In genomic region chr19:42285546-42285945, GRCh38 we compare ENCODE assay signal across 10 cellular contexts. TPM values are rescaled to one million over a fixed set of nuclear protein-coding genes. Genes with fewer than 3 reads are reported as not detected.
DNase-seq lines count a peak whose midpoint lies in the region; ATAC-seq, FAIRE-seq and TF ChIP-seq lines count a peak whose summit lies in the region.
"Had no signal": no experiment of that assay in that cellular context is flagged by ENCODE, and none has a peak within 500 bp of the region (broad histone marks: within the 10 kb centered on the region; RNA-seq: fewer than 3 reads in every experiment).

No MANE protein-coding gene starts in this region.

- peaks cover 18% of the 10 kb centered on the region for H3K4me1 Mint-ChIP-seq in activated T-cell treated with anti-CD3 and anti-CD28 coated beads, Interleukin-2, amount 50 U/mL, for 24 hours (ENCODE audit: low read depth)
- H3K4me1 Mint-ChIP-seq in activated naive CD8-positive, alpha-beta T cell treated with anti-CD3 and anti-CD28 coated beads for 36 hours: peaks cover 28% of the 10 kb centered on the region

- TF ChIP-seq CTCF in HepG2 (CRISPR knock-in tag; IDR thresholded peaks at IDR 0.05): no peak
- TF ChIP-seq CTCF in tibial artery (IDR thresholded peaks at IDR 0.05): no peak

- H3K79me2 ChIP-seq in HepG2 (ENCODE audit: insufficient read depth, low read length): peaks cover 29% of the 10 kb centered on the region

- no peaks in the 10 kb centered on the region for H3K27me3 Mint-ChIP-seq in activated T-cell treated with anti-CD3 and anti-CD28 coated beads, Interleukin-2, amount 50 U/mL, for 24 hours
- no peaks in the 10 kb centered on the region for H3K27me3 Mint-ChIP-seq in activated naive CD8-positive, alpha-beta T cell treated with anti-CD3 and anti-CD28 coated beads for 36 hours

- no peak for TF ChIP-seq POLR2A in HepG2 (IDR thresholded peaks at IDR 0.05; ENCODE audit: insufficient read depth in 1 of 2, low read depth in 2 of 2, low read length in 2 of 2)

- no peak overlapping the region for H3K27ac ChIP-seq in HepG2 (ENCODE audit: extremely low read length, insufficient read depth, low read length)
- H3K27ac ChIP-seq in tibial artery: peak overlapping the region; percentile 86 to 93

- CTCF ChIA-PET in HepG2 (lab: Yijun Ruan, JAX; ENCODE audit: low intra/inter-chr PET ratio, low total read pairs): no interaction called here

- H3K27ac Mint-ChIP-seq in activated T-cell treated with anti-CD3 and anti-CD28 coated beads, Interleukin-2, amount 50 U/mL, for 24 hours: peak overlapping the region; percentile 93
- H3K27ac Mint-ChIP-seq in activated naive CD8-positive, alpha-beta T cell treated with anti-CD3 and anti-CD28 coated beads for 36 hours: no peak overlapping the region

- no TSS peak for BruUV-seq in HepG2 (replicated peaks; lab: Mats Ljungman, UMichigan)

- peak overlapping the region; percentile 86 for H3K4me3 Mint-ChIP-seq in activated T-cell treated with anti-CD3 and anti-CD28 coated beads, Interleukin-2, amount 50 U/mL, for 24 hours
- H3K4me3 Mint-ChIP-seq in activated naive CD8-positive, alpha-beta T cell treated with anti-CD3 and anti-CD28 coated beads for 36 hours: peak overlapping the region; percentile 95

- H3K4me3 ChIP-seq in HepG2 (replicated peaks in 1 of 3; ENCODE audit: insufficient read depth in 1 of 3, low read depth in 2 of 3, low read length in 3 of 3) (peak overlapping the region in 1 of 3 experiments; percentile 85; a peak in 1 of 6 replicates), tibial artery (peak overlapping the region; percentile 70 to 75)

- no peaks in the 10 kb centered on the region for H3K9me3 Mint-ChIP-seq in activated T-cell treated with anti-CD3 and anti-CD28 coated beads, Interleukin-2, amount 50 U/mL, for 24 hours
- no peaks in the 10 kb centered on the region for H3K9me3 Mint-ChIP-seq in activated naive CD8-positive, alpha-beta T cell treated with anti-CD3 and anti-CD28 coated beads for 36 hours

- H3K4me2 ChIP-seq in HepG2 (ENCODE audit: low read depth, low read length): peak overlapping the region; percentile 84

- peaks cover 19 to 39% of the 10 kb centered on the region in 2 experiments; a peak in 4 of 5 replicates for H3K36me3 ChIP-seq in HepG2 (replicated peaks in 1 of 2; ENCODE audit: control insufficient read depth in 1 of 2, insufficient read depth in 2 of 2, low read length in 2 of 2)
- H3K36me3 ChIP-seq in tibial artery: peaks cover 28 to 42% (median 39%) of the 10 kb centered on the region in 3 donors

- WGBS in HepG2 (ENCODE audit: low lambda C conversion rate): 76% methylated on average over 5 of the region's 5 CpGs

- ATAC-seq in HepG2 (no peak), GM18873 (IDR thresholded peaks at IDR 0.05; ENCODE audit: low FRiP score, unreplicated experiment) (no peak)

- POLR2A ChIA-PET in HepG2 (lab: Yijun Ruan, JAX): interaction anchor here (1.7 kb wide), 1 partner anchor 42 kb away, joined by 9 read pairs; the partner anchor contains the start of gene GSK3A

- H3K9me3 ChIP-seq in HepG2 (ENCODE audit: low read length) (no peaks in the 10 kb centered on the region), tibial artery (no peaks in the 10 kb centered on the region)

- no peak for FAIRE-seq in HepG2 (lab: Jason Lieb, UNC)
- FAIRE-seq: G401.6 had no signal

- H3K4me1 ChIP-seq in HepG2 (ENCODE audit: insufficient read depth, low read length) (peaks cover 42% of the 10 kb centered on the region), tibial artery (peaks cover 0 to 55% (median 52%) of the 10 kb centered on the region in 4 donors)

- TF ChIP-seq EP300 in HepG2 (IDR thresholded peaks at IDR 0.05; ENCODE audit: low read depth in 2 of 2, low read length in 2 of 2) (no peak), HepG2 (CRISPR knock-in tag; IDR thresholded peaks at IDR 0.05; ENCODE audit: borderline replicate concordance) (no peak)

- intact Hi-C loops in HepG2 (cut with micrococcal nuclease; ENCODE audit: unreplicated experiment) (no loop called here), tibial artery (cut with DNase I; ENCODE audit: low total_unique reads) (no loop called here)

- in situ Hi-C loops in HepG2 (cut with HindIII; ENCODE audit: extremely low pct_ligation_motif_present, low pct_unique_long_range_greater_than_20kb): loop anchor here (5.0 kb wide), 1 partner anchor 33 kb away; no protein-coding TSS in a partner anchor

- peak overlapping the region; percentile 13; the same call in 1 of the 2 replicates for H3K9ac ChIP-seq in HepG2 (ENCODE audit: insufficient read depth, low read depth, low read length)

- DNase-seq in activated T-cell treated with anti-CD3 and anti-CD28 coated beads, Interleukin-2, amount 50 U/mL, for 24 hours: no peak
- DNase-seq in activated T-cell treated with anti-CD3 and anti-CD28 coated beads, Interleukin-2, amount 50 U/mL, for 1 hour: no peak
- no peak for DNase-seq in activated naive CD8-positive, alpha-beta T cell treated with anti-CD3 and anti-CD28 coated beads for 36 hours
- DNase-seq in HepG2 (ENCODE audit: low spot score): no peak
- DNase-seq in tibial artery: peak in 1 of 2 donors; percentile 67
- DNase-seq in UCSD-AML1 (lab: John Stamatoyannopoulos, UW; ENCODE audit: unreplicated experiment): no peak
- DNase-seq in NCI-H1436 treated with DMSO at 0.1 percent for 48 hours (lab: John Stamatoyannopoulos, UW): no peak

- H2AFZ ChIP-seq in HepG2 (ENCODE audit: low read length): no peak overlapping the region

- TF ChIP-seq RAD21 in HepG2 (CRISPR knock-in tag; IDR thresholded peaks at IDR 0.05): no peak

- peaks cover 11% of the 10 kb centered on the region; the same call in 1 of the 2 replicates for H4K20me1 ChIP-seq in HepG2 (ENCODE audit: insufficient read depth, low read length)

- peaks cover 46% of the 10 kb centered on the region for H3K36me3 Mint-ChIP-seq in activated T-cell treated with anti-CD3 and anti-CD28 coated beads, Interleukin-2, amount 50 U/mL, for 24 hours (ENCODE audit: low read depth)
- peaks cover 4% of the 10 kb centered on the region for H3K36me3 Mint-ChIP-seq in activated naive CD8-positive, alpha-beta T cell treated with anti-CD3 and anti-CD28 coated beads for 36 hours

- H3K27me3 ChIP-seq in HepG2 (ENCODE audit: control insufficient read depth in 1 of 2, insufficient read depth in 2 of 2, low read length in 2 of 2) (no peaks in the 10 kb centered on the region; a peak in 1 of 5 replicates), tibial artery (no peaks in the 10 kb centered on the region)

RNA-seq across cellular contexts. Expression of gene PRR19, which starts 16.4 kb away (rescaled TPM):
- total RNA-seq in activated naive CD8-positive, alpha-beta T cell treated with anti-CD3 and anti-CD28 coated beads for 36 hours: under 1 TPM; 0.52 to 0.92 TPM
- total RNA-seq in HepG2 (2016; rRNA removed; fragmentation: Illumina TruSeq; extraction: Trizol): 0.33 and 0.38 TPM in 2 replicates
- not detected in 2 replicates for total RNA-seq in HepG2 (2016; cell fraction: cytosol; rRNA removed; fragmentation: Illumina TruSeq; extraction: Trizol; ENCODE audit: low read depth)
- total RNA-seq in HepG2 (2016; cell fraction: insoluble cytoplasmic fraction; rRNA removed; fragmentation: Illumina TruSeq; extraction: Trizol): 0.28 and 0.43 TPM in 2 replicates
- total RNA-seq in HepG2 (2016; cell fraction: membrane; rRNA removed; fragmentation: Illumina TruSeq; extraction: Trizol): 0.14 and 0.43 TPM in 2 replicates
- total RNA-seq in HepG2 (2016; cell fraction: nucleus; rRNA removed; fragmentation: Illumina TruSeq; extraction: Trizol): 0.50 TPM in 1 of 2 replicates, not detected in the other
- 0.21 and 0.26 TPM in 2 replicates for polyA plus RNA-seq in HepG2 (2011; rRNA removed)
- polyA plus RNA-seq in HepG2 (2011; cell fraction: cytosol; rRNA removed): 0.23 and 0.34 TPM in 2 replicates
- polyA plus RNA-seq in HepG2 (2011; cell fraction: nucleus; rRNA removed): 0.43 and 0.80 TPM in 2 replicates
- polyA plus RNA-seq in HepG2 (2012): 0.51 TPM in 1 of 2 replicates, not detected in the other
- 0.21 and 0.22 TPM in 2 replicates for polyA plus RNA-seq in HepG2 (2016; cell fraction: cytosol; fragmentation: Illumina TruSeq; extraction: Trizol; ENCODE audit: low read depth)
- 0.69 and 0.88 TPM in 2 replicates for polyA plus RNA-seq in HepG2 (2016; cell fraction: insoluble cytoplasmic fraction; fragmentation: Illumina TruSeq; extraction: Trizol; ENCODE audit: low read depth)
- polyA plus RNA-seq in HepG2 (2016; cell fraction: membrane; fragmentation: Illumina TruSeq; extraction: Trizol; ENCODE audit: low read depth): 0.19 and 0.38 TPM in 2 replicates
- 0.57 and 1.5 TPM in 2 replicates for polyA plus RNA-seq in HepG2 (2016; cell fraction: nucleus; fragmentation: Illumina TruSeq; extraction: Trizol; ENCODE audit: insufficient read depth, low read depth)
- 0.94 and 1.4 TPM in 2 replicates for polyA minus RNA-seq in HepG2 (2011; rRNA and poly(A)+ RNA removed; ENCODE audit: low replicate concordance)
- 0.88 TPM in 1 of 2 replicates, not detected in the other for polyA minus RNA-seq in HepG2 (2011; cell fraction: cytosol; rRNA and poly(A)+ RNA removed)
- 0.25 TPM in 1 of 2 replicates, not detected in the other for polyA minus RNA-seq in HepG2 (2011; cell fraction: nucleus; rRNA and poly(A)+ RNA removed)
- total RNA-seq: mononuclear cell had no signal

RNA-seq across cellular contexts. Expression of gene CIC, which starts 16.5 kb away (rescaled TPM):
- total RNA-seq in activated naive CD8-positive, alpha-beta T cell treated with anti-CD3 and anti-CD28 coated beads for 36 hours: 10 to 100 TPM; 43.8 to 50.4 TPM
- total RNA-seq in HepG2 (2016; rRNA removed; fragmentation: Illumina TruSeq; extraction: Trizol): 5.4 and 8.0 TPM in 2 replicates
- total RNA-seq in HepG2 (2016; cell fraction: cytosol; rRNA removed; fragmentation: Illumina TruSeq; extraction: Trizol; ENCODE audit: low read depth): 1.5 and 1.8 TPM in 2 replicates
- total RNA-seq in HepG2 (2016; cell fraction: insoluble cytoplasmic fraction; rRNA removed; fragmentation: Illumina TruSeq; extraction: Trizol): 5.2 and 7.8 TPM in 2 replicates
- total RNA-seq in HepG2 (2016; cell fraction: membrane; rRNA removed; fragmentation: Illumina TruSeq; extraction: Trizol): 4.6 and 4.9 TPM in 2 replicates
- 10.4 and 12.3 TPM in 2 replicates for total RNA-seq in HepG2 (2016; cell fraction: nucleus; rRNA removed; fragmentation: Illumina TruSeq; extraction: Trizol)
- 5.9 and 8.3 TPM in 2 replicates for polyA plus RNA-seq in HepG2 (2011; rRNA removed)
- polyA plus RNA-seq in HepG2 (2011; cell fraction: cytosol; rRNA removed): 3.3 and 5.6 TPM in 2 replicates
- 60.6 and 75.8 TPM in 2 replicates for polyA plus RNA-seq in HepG2 (2011; cell fraction: nucleus; rRNA removed)
- polyA plus RNA-seq in HepG2 (2012): 17.6 and 25.1 TPM in 2 replicates
- polyA plus RNA-seq in HepG2 (2016; cell fraction: cytosol; fragmentation: Illumina TruSeq; extraction: Trizol; ENCODE audit: low read depth): 1.7 and 1.9 TPM in 2 replicates
- 10.1 and 16.9 TPM in 2 replicates for polyA plus RNA-seq in HepG2 (2016; cell fraction: insoluble cytoplasmic fraction; fragmentation: Illumina TruSeq; extraction: Trizol; ENCODE audit: low read depth)
- 5.7 and 6.0 TPM in 2 replicates for polyA plus RNA-seq in HepG2 (2016; cell fraction: membrane; fragmentation: Illumina TruSeq; extraction: Trizol; ENCODE audit: low read depth)
- 61.0 and 65.4 TPM in 2 replicates for polyA plus RNA-seq in HepG2 (2016; cell fraction: nucleus; fragmentation: Illumina TruSeq; extraction: Trizol; ENCODE audit: insufficient read depth, low read depth)
- polyA minus RNA-seq in HepG2 (2011; rRNA and poly(A)+ RNA removed; ENCODE audit: low replicate concordance): 3.6 and 7.9 TPM in 2 replicates
- 9.1 and 10.8 TPM in 2 replicates for polyA minus RNA-seq in HepG2 (2011; cell fraction: cytosol; rRNA and poly(A)+ RNA removed)
- polyA minus RNA-seq in HepG2 (2011; cell fraction: nucleus; rRNA and poly(A)+ RNA removed): 14.7 and 15.5 TPM in 2 replicates

RNA-seq across cellular contexts. Expression of gene PAFAH1B3, which starts 16.9 kb away (rescaled TPM):
- 10 to 100 TPM; 38.1 to 38.4 TPM for total RNA-seq in activated naive CD8-positive, alpha-beta T cell treated with anti-CD3 and anti-CD28 coated beads for 36 hours
- 58.0 and 58.6 TPM in 2 replicates for total RNA-seq in HepG2 (2016; rRNA removed; fragmentation: Illumina TruSeq; extraction: Trizol)
- 50.5 and 73.0 TPM in 2 replicates for total RNA-seq in HepG2 (2016; cell fraction: cytosol; rRNA removed; fragmentation: Illumina TruSeq; extraction: Trizol; ENCODE audit: low read depth)
- total RNA-seq in HepG2 (2016; cell fraction: insoluble cytoplasmic fraction; rRNA removed; fragmentation: Illumina TruSeq; extraction: Trizol): 61.4 and 62.4 TPM in 2 replicates
- 53.6 and 73.9 TPM in 2 replicates for total RNA-seq in HepG2 (2016; cell fraction: membrane; rRNA removed; fragmentation: Illumina TruSeq; extraction: Trizol)
- total RNA-seq in HepG2 (2016; cell fraction: nucleus; rRNA removed; fragmentation: Illumina TruSeq; extraction: Trizol): 23.8 and 27.3 TPM in 2 replicates
- 27.4 and 31.2 TPM in 2 replicates for polyA plus RNA-seq in HepG2 (2011; rRNA removed)
- 38.9 and 49.7 TPM in 2 replicates for polyA plus RNA-seq in HepG2 (2011; cell fraction: cytosol; rRNA removed)
- 31.1 and 32.3 TPM in 2 replicates for polyA plus RNA-seq in HepG2 (2011; cell fraction: nucleus; rRNA removed)
- polyA plus RNA-seq in HepG2 (2012): 21.3 and 29.1 TPM in 2 replicates
- 59.5 and 77.2 TPM in 2 replicates for polyA plus RNA-seq in HepG2 (2016; cell fraction: cytosol; fragmentation: Illumina TruSeq; extraction: Trizol; ENCODE audit: low read depth)
- 57.4 and 72.9 TPM in 2 replicates for polyA plus RNA-seq in HepG2 (2016; cell fraction: insoluble cytoplasmic fraction; fragmentation: Illumina TruSeq; extraction: Trizol; ENCODE audit: low read depth)
- 53.3 and 66.7 TPM in 2 replicates for polyA plus RNA-seq in HepG2 (2016; cell fraction: membrane; fragmentation: Illumina TruSeq; extraction: Trizol; ENCODE audit: low read depth)
- 41.3 and 41.9 TPM in 2 replicates for polyA plus RNA-seq in HepG2 (2016; cell fraction: nucleus; fragmentation: Illumina TruSeq; extraction: Trizol; ENCODE audit: insufficient read depth, low read depth)
- polyA minus RNA-seq in HepG2 (2011; rRNA and poly(A)+ RNA removed; ENCODE audit: low replicate concordance): 27.9 and 60.4 TPM in 2 replicates
- polyA minus RNA-seq in HepG2 (2011; cell fraction: cytosol; rRNA and poly(A)+ RNA removed): 16.4 and 20.1 TPM in 2 replicates
- 7.9 and 8.8 TPM in 2 replicates for polyA minus RNA-seq in HepG2 (2011; cell fraction: nucleus; rRNA and poly(A)+ RNA removed)

RNA-seq across cellular contexts. Expression of gene TMEM145, which starts 27.6 kb away (rescaled TPM):
- total RNA-seq in activated naive CD8-positive, alpha-beta T cell treated with anti-CD3 and anti-CD28 coated beads for 36 hours: 1 to 10 TPM; 1.1 to 3.2 TPM
- 0.07 TPM in 1 of 2 replicates, not detected in the other for total RNA-seq in HepG2 (2016; rRNA removed; fragmentation: Illumina TruSeq; extraction: Trizol)
- total RNA-seq in HepG2 (2016; cell fraction: cytosol; rRNA removed; fragmentation: Illumina TruSeq; extraction: Trizol; ENCODE audit: low read depth): not detected in 2 replicates
- total RNA-seq in HepG2 (2016; cell fraction: insoluble cytoplasmic fraction; rRNA removed; fragmentation: Illumina TruSeq; extraction: Trizol): 0.13 and 0.15 TPM in 2 replicates
- not detected in 2 replicates for total RNA-seq in HepG2 (2016; cell fraction: membrane; rRNA removed; fragmentation: Illumina TruSeq; extraction: Trizol)
- total RNA-seq in HepG2 (2016; cell fraction: nucleus; rRNA removed; fragmentation: Illumina TruSeq; extraction: Trizol): 0.88 and 1.9 TPM in 2 replicates
- 5.1 and 5.5 TPM in 2 replicates for polyA plus RNA-seq in HepG2 (2011; rRNA removed)
- 2.0 and 2.3 TPM in 2 replicates for polyA plus RNA-seq in HepG2 (2011; cell fraction: cytosol; rRNA removed)
- polyA plus RNA-seq in HepG2 (2011; cell fraction: nucleus; rRNA removed): 39.2 and 50.9 TPM in 2 replicates
- polyA plus RNA-seq in HepG2 (2012): 2.9 and 6.2 TPM in 2 replicates
- polyA plus RNA-seq in HepG2 (2016; cell fraction: cytosol; fragmentation: Illumina TruSeq; extraction: Trizol; ENCODE audit: low read depth): 0.26 TPM in 1 of 2 replicates, not detected in the other
- 0.57 and 0.73 TPM in 2 replicates for polyA plus RNA-seq in HepG2 (2016; cell fraction: insoluble cytoplasmic fraction; fragmentation: Illumina TruSeq; extraction: Trizol; ENCODE audit: low read depth)
- 0.17 and 0.27 TPM in 2 replicates for polyA plus RNA-seq in HepG2 (2016; cell fraction: membrane; fragmentation: Illumina TruSeq; extraction: Trizol; ENCODE audit: low read depth)
- 1.7 and 2.8 TPM in 2 replicates for polyA plus RNA-seq in HepG2 (2016; cell fraction: nucleus; fragmentation: Illumina TruSeq; extraction: Trizol; ENCODE audit: insufficient read depth, low read depth)
- polyA minus RNA-seq in HepG2 (2011; rRNA and poly(A)+ RNA removed; ENCODE audit: low replicate concordance): 0.44 and 14.7 TPM in 2 replicates
- polyA minus RNA-seq in HepG2 (2011; cell fraction: cytosol; rRNA and poly(A)+ RNA removed): 1.3 and 4.2 TPM in 2 replicates
- 16.7 and 20.3 TPM in 2 replicates for polyA minus RNA-seq in HepG2 (2011; cell fraction: nucleus; rRNA and poly(A)+ RNA removed)
- total RNA-seq: mononuclear cell had no signal

RNA-seq across cellular contexts. Expression of gene ERF, which starts 30.6 kb away (rescaled TPM):
- total RNA-seq in activated naive CD8-positive, alpha-beta T cell treated with anti-CD3 and anti-CD28 coated beads for 36 hours: 10 to 100 TPM; 62.9 to 66.0 TPM
- total RNA-seq in HepG2 (2016; rRNA removed; fragmentation: Illumina TruSeq; extraction: Trizol): 43.2 and 67.1 TPM in 2 replicates
- total RNA-seq in HepG2 (2016; cell fraction: cytosol; rRNA removed; fragmentation: Illumina TruSeq; extraction: Trizol; ENCODE audit: low read depth): 54.9 and 66.8 TPM in 2 replicates
- total RNA-seq in HepG2 (2016; cell fraction: insoluble cytoplasmic fraction; rRNA removed; fragmentation: Illumina TruSeq; extraction: Trizol): 35.3 and 68.2 TPM in 2 replicates
- total RNA-seq in HepG2 (2016; cell fraction: membrane; rRNA removed; fragmentation: Illumina TruSeq; extraction: Trizol): 104 and 115 TPM in 2 replicates
- total RNA-seq in HepG2 (2016; cell fraction: nucleus; rRNA removed; fragmentation: Illumina TruSeq; extraction: Trizol): 31.2 and 38.3 TPM in 2 replicates
- polyA plus RNA-seq in HepG2 (2011; rRNA removed): 62.5 and 69.9 TPM in 2 replicates
- polyA plus RNA-seq in HepG2 (2011; cell fraction: cytosol; rRNA removed): 36.9 and 45.9 TPM in 2 replicates
- polyA plus RNA-seq in HepG2 (2011; cell fraction: nucleus; rRNA removed): 109 and 170 TPM in 2 replicates
- 38.4 and 44.3 TPM in 2 replicates for polyA plus RNA-seq in HepG2 (2012)
- polyA plus RNA-seq in HepG2 (2016; cell fraction: cytosol; fragmentation: Illumina TruSeq; extraction: Trizol; ENCODE audit: low read depth): 30.4 TPM in 2 replicates
- 56.4 and 79.4 TPM in 2 replicates for polyA plus RNA-seq in HepG2 (2016; cell fraction: insoluble cytoplasmic fraction; fragmentation: Illumina TruSeq; extraction: Trizol; ENCODE audit: low read depth)
- polyA plus RNA-seq in HepG2 (2016; cell fraction: membrane; fragmentation: Illumina TruSeq; extraction: Trizol; ENCODE audit: low read depth): 55.2 and 69.1 TPM in 2 replicates
- polyA plus RNA-seq in HepG2 (2016; cell fraction: nucleus; fragmentation: Illumina TruSeq; extraction: Trizol; ENCODE audit: insufficient read depth, low read depth): 77.4 and 89.7 TPM in 2 replicates
- polyA minus RNA-seq in HepG2 (2011; rRNA and poly(A)+ RNA removed; ENCODE audit: low replicate concordance): 39.2 and 85.5 TPM in 2 replicates
- 38.3 and 50.2 TPM in 2 replicates for polyA minus RNA-seq in HepG2 (2011; cell fraction: cytosol; rRNA and poly(A)+ RNA removed)
- 40.9 and 56.5 TPM in 2 replicates for polyA minus RNA-seq in HepG2 (2011; cell fraction: nucleus; rRNA and poly(A)+ RNA removed)
